Comparison of ENCODE assay signal across 18 cellular contexts in genomic region chr7:134660961-134661376, GRCh38. TPM values are rescaled to one million over a fixed set of nuclear protein-coding genes. Genes with fewer than 3 reads are reported as not detected.
DNase-seq lines count a peak whose midpoint lies in the region; ATAC-seq and TF ChIP-seq lines count a peak whose summit lies in the region.
"Had no signal": no experiment of that assay in that cellular context is flagged by ENCODE, and none has a peak within 500 bp of the region (broad histone marks: within the 10 kb centered on the region; RNA-seq: fewer than 3 reads in every experiment).

No MANE protein-coding gene starts in this region.

- no peaks in the 10 kb centered on the region for H3K79me2 ChIP-seq in PC-3 (ENCODE audit: low read length)

- H3K36me3 ChIP-seq in PC-3 (ENCODE audit: low read depth, low read length) (no peaks in the 10 kb centered on the region), Caco-2 (ENCODE audit: control insufficient read depth, insufficient read depth, low read length) (no peaks in the 10 kb centered on the region; the same call in 1 of the 2 replicates)

- peaks cover 49 to 51% of the 10 kb centered on the region in 2 donors for H3K4me1 Mint-ChIP-seq in immature natural killer cell
- no peaks in the 10 kb centered on the region for H3K4me1 Mint-ChIP-seq in Caco-2 (ENCODE audit: low read depth, unreplicated experiment)

- no peak overlapping the region for H2AFZ ChIP-seq in PC-3 (ENCODE audit: low read length)

- no peak overlapping the region for H3K9ac ChIP-seq in PC-3 (ENCODE audit: low read length)

- no peak overlapping the region for H3K4me3 Mint-ChIP-seq in immature natural killer cell
- no peak overlapping the region for H3K4me3 Mint-ChIP-seq in Caco-2 (ENCODE audit: unreplicated experiment)
- H3K4me3 Mint-ChIP-seq: CD4-positive, alpha-beta T cell; naive B cell; T-cell had no signal

- H3K9me2 ChIP-seq in PC-3 (replicated peaks; ENCODE audit: low read length) = no peaks in the 10 kb centered on the region

- BruUV-seq in PC-3 (replicated peaks; lab: Mats Ljungman, UMichigan) (no TSS peak), Caco-2 (replicated peaks; lab: Mats Ljungman, UMichigan) (no TSS peak)

- peak; percentile 48 for ATAC-seq in PC-3
- ATAC-seq: Panc1, right cardiac atrium, T-cell had no signal

- H3K27ac Mint-ChIP-seq in immature natural killer cell (peak overlapping the region in 1 of 6 donors; percentile 20), Caco-2 (ENCODE audit: unreplicated experiment) (no peak overlapping the region)

- CTCF ChIA-PET in PC-3 (lab: Charles Lee) (interaction anchor here (0.6 kb wide), 1 partner anchor 218 kb away, joined by 4 read pairs; no protein-coding TSS in a partner anchor), Caco-2 (lab: Charles Lee) (no interaction called here)

- H3K27ac ChIP-seq in PC-3 (ENCODE audit: low read length) (no peak overlapping the region), epithelial cell of prostate (peak overlapping the region; percentile 76)
- H3K27ac ChIP-seq: stomach had no signal

- no peaks in the 10 kb centered on the region for H3K9me3 Mint-ChIP-seq in immature natural killer cell
- H3K9me3 Mint-ChIP-seq in Caco-2 (ENCODE audit: unreplicated experiment) = no peaks in the 10 kb centered on the region
- H3K9me3 Mint-ChIP-seq: CD4-positive, alpha-beta T cell; T-cell had no signal

- H3K27me3 ChIP-seq in PC-3 (ENCODE audit: low read length) (no peaks in the 10 kb centered on the region), Caco-2 (replicated peaks; ENCODE audit: control insufficient read depth, insufficient read depth, low read length) (no peaks in the 10 kb centered on the region)
- H3K27me3 ChIP-seq: stomach had no signal

- H3K27me3 Mint-ChIP-seq in immature natural killer cell (ENCODE audit: low read depth in 3 of 3) (no peaks in the 10 kb centered on the region), Caco-2 (ENCODE audit: insufficient read depth, unreplicated experiment) (no peaks in the 10 kb centered on the region)
- H3K27me3 Mint-ChIP-seq: CD4-positive, alpha-beta T cell; naive B cell; T-cell had no signal

- H3K36me3 Mint-ChIP-seq in immature natural killer cell = peaks cover 22 to 37% (median 25%) of the 10 kb centered on the region in 3 donors
- H3K36me3 Mint-ChIP-seq in Caco-2 (ENCODE audit: insufficient read depth, unreplicated experiment) = no peaks in the 10 kb centered on the region

- no peaks in the 10 kb centered on the region for H4K20me1 ChIP-seq in PC-3 (ENCODE audit: low read length)

- H3K4me2 ChIP-seq in PC-3 (ENCODE audit: low read length) = no peak overlapping the region

- DNase-seq in AG10803 (ENCODE audit: low read depth) = peak; percentile 88
- no peak for DNase-seq in PC-3
- peak; percentile 75 for DNase-seq in epithelial cell of prostate (ENCODE audit: low read depth, low spot score)
- DNase-seq in myocyte (ENCODE audit: low read depth) = peak; percentile 70
- DNase-seq in T-helper 1 cell = no peak
- no peak for DNase-seq in activated CD4-positive, alpha-beta T cell treated with anti-CD3 and anti-CD28 coated beads for 1 hour
- no peak for DNase-seq in immature natural killer cell
- DNase-seq in Caco-2 = no peak
- DNase-seq: activated gamma-delta T cell; CD4-positive, alpha-beta T cell; cerebellar nuclear complex; kidney; naive B cell; NCI-H446 treated with DMSO at 0.1 percent for 48 hours; right cardiac atrium; stomach; T-cell had no signal

- H3K4me3 ChIP-seq in AG10803 (ENCODE audit: low read length) (no peak overlapping the region), PC-3 (ENCODE audit: low read length) (no peak overlapping the region), Caco-2 (ENCODE audit: low read depth, low read length) (no peak overlapping the region)
- H3K4me3 ChIP-seq: stomach had no signal

- TF ChIP-seq CTCF in AG10803 (conservative IDR thresholded peaks at IDR 0.05; ENCODE audit: low read length) (no peak), PC-3 (conservative IDR thresholded peaks at IDR 0.05; ENCODE audit: low read depth, low read length) (no peak), Caco-2 (IDR thresholded peaks at IDR 0.05; ENCODE audit: insufficient read depth in 1 of 2, low read depth in 1 of 2, low read length in 1 of 2, severe bottlenecking in 1 of 2, unreplicated experiment in 1 of 2) (no peak)

- H3F3A ChIP-seq in PC-3 (ENCODE audit: low read length, unreplicated experiment) = no peaks in the 10 kb centered on the region

- H3K4me1 ChIP-seq in PC-3 (ENCODE audit: insufficient read depth, low read length) = no peaks in the 10 kb centered on the region
- H3K4me1 ChIP-seq in Caco-2 = no peaks in the 10 kb centered on the region

- intact Hi-C loops in PC-3 (cut with micrococcal nuclease) = no loop called here
- intact Hi-C loops in Caco-2 (cut with micrococcal nuclease; ENCODE audit: unreplicated experiment) = no loop called here

- POLR2A ChIA-PET in PC-3 (lab: Charles Lee; ENCODE audit: unreplicated experiment) = interaction anchor here (0.6 kb wide), 1 partner anchor 101 kb away, joined by 5 read pairs; no protein-coding TSS in a partner anchor
- POLR2A ChIA-PET in Caco-2 (lab: Charles Lee) = no interaction called here

- no peaks in the 10 kb centered on the region for H3K9me3 ChIP-seq in PC-3 (ENCODE audit: low read length)
- H3K9me3 ChIP-seq in Caco-2 = no peaks in the 10 kb centered on the region
- H3K9me3 ChIP-seq: stomach had no signal

RNA-seq across cellular contexts. Expression of gene BPGM, which starts 14.3 kb away (rescaled TPM):
- total RNA-seq in PC-3 (2014; rRNA removed) (9.6 and 14.6 TPM in 2 replicates), myocyte (34.0 and 45.0 TPM in 2 replicates), Caco-2 (2022) (7.2 and 8.1 TPM in 2 replicates)
- polyA plus RNA-seq in myocyte (2012) = 43.4 TPM
- polyA plus RNA-seq in immature natural killer cell = 10 to 100 TPM; 58.3 to 71.3 (median 59.5) TPM

Comparison
In these comparisons a context has a peak if more than half of its experiments do, and no peak if none do; other contexts are left out.
1. DNase-seq: peak in AG10803 (single experiment), epithelial cell of prostate (single experiment) and myocyte (single experiment); none in PC-3 (single experiment), T-helper 1 cell (0 of 5), activated CD4-positive, alpha-beta T cell treated with anti-CD3 and anti-CD28 coated beads for 1 hour (single experiment), immature natural killer cell (0 of 3) and Caco-2 (0 of 2).